In the genomic region with DNA sequence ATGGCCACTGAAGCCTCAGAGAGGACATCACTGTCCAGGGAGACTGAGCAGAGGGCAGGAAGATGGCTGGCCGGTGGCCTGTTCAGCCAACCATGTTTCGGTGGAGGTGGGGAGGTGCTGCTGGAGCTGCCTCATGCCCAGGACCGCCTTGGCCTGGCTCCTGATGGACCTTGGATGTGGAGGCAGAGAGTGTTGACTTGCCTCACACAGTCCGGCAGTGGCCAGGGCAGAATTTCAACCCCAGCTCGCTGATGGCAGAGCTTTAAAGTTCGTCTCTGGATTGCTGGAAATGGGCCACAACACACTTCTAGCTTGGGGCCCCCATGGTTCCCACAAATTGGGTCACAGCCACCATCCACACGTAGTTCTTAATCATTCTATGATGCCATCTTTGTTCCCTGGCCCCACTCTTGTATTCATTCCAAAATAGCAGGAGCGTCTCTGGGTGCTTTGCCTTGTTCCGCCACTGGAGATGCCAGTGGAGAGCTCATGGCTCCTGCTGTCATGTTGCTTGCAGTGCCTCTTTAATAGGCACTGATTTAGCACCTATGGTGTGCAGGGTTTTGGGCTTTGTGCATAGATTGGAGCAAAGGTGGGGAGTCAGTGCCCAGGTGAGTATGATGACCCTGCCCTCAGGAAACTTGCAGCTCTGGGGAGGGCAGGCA, we compare ENCODE assay signal across 1 cellular context.
TF ChIP-seq lines count a peak whose summit lies in the region.

No MANE protein-coding gene starts in this region.

TF ChIP-seq in SK-N-SH, 30 proteins besides CTCF, POLR2A, EP300 and RAD21 (continued from another document):
- TF ChIP-seq, protein P1, sequence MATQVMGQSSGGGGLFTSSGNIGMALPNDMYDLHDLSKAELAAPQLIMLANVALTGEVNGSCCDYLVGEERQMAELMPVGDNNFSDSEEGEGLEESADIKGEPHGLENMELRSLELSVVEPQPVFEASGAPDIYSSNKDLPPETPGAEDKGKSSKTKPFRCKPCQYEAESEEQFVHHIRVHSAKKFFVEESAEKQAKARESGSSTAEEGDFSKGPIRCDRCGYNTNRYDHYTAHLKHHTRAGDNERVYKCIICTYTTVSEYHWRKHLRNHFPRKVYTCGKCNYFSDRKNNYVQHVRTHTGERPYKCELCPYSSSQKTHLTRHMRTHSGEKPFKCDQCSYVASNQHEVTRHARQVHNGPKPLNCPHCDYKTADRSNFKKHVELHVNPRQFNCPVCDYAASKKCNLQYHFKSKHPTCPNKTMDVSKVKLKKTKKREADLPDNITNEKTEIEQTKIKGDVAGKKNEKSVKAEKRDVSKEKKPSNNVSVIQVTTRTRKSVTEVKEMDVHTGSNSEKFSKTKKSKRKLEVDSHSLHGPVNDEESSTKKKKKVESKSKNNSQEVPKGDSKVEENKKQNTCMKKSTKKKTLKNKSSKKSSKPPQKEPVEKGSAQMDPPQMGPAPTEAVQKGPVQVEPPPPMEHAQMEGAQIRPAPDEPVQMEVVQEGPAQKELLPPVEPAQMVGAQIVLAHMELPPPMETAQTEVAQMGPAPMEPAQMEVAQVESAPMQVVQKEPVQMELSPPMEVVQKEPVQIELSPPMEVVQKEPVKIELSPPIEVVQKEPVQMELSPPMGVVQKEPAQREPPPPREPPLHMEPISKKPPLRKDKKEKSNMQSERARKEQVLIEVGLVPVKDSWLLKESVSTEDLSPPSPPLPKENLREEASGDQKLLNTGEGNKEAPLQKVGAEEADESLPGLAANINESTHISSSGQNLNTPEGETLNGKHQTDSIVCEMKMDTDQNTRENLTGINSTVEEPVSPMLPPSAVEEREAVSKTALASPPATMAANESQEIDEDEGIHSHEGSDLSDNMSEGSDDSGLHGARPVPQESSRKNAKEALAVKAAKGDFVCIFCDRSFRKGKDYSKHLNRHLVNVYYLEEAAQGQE (IDR thresholded peaks at IDR 0.05; ENCODE audit: low read depth, low read length) = no peak
- TF ChIP-seq FOXM1 (IDR thresholded peaks at IDR 0.05; ENCODE audit: low read depth) = no peak
- TF ChIP-seq SMC3 (IDR thresholded peaks at IDR 0.05; ENCODE audit: low read depth, low read length) = no peak
